Comparison of ENCODE assay signal across 26 cellular contexts in genomic region chr12:57103856-57104255, GRCh38. TPM values are rescaled to one million over a fixed set of nuclear protein-coding genes. Genes with fewer than 3 reads are reported as not detected.
DNase-seq lines count a peak whose midpoint lies in the region; ATAC-seq and TF ChIP-seq lines count a peak whose summit lies in the region.
"Had no signal": no experiment of that assay in that cellular context is flagged by ENCODE, and none has a peak within 500 bp of the region (broad histone marks: within the 10 kb centered on the region; RNA-seq: fewer than 3 reads in every experiment).

No MANE protein-coding gene starts in this region.

- peak overlapping the region; percentile 51 for H3K27ac Mint-ChIP-seq in stimulated activated naive B cell treated with anti-CD40 and anti-IgM and Interleukin-4, amounts not matched to agents 10 μg/mL and 1 μg/mL and 100 μg/mL, for 72 hours
- peak overlapping the region in 4 of 8 donors; percentile 61 to 82 (median 62) for H3K27ac Mint-ChIP-seq in CD8-positive, alpha-beta memory T cell
- H3K27ac Mint-ChIP-seq: activated CD8-positive, alpha-beta memory T cell treated with anti-CD3 and anti-CD28 coated beads, Interleukin-2, amount 10 ng/mL, durations not matched to agents 7 days and 5 days; H9; WTC11 had no signal

- no peak overlapping the region for H3K4me3 ChIP-seq in choroid plexus epithelial cell (ENCODE audit: low read depth, low read length)
- no peak overlapping the region for H3K4me3 ChIP-seq in CD8-positive, alpha-beta memory T cell (ENCODE audit: low read length)
- H3K4me3 ChIP-seq: body of pancreas, SJCRH30, uterus had no signal

- H3K27me3 ChIP-seq in CD8-positive, alpha-beta memory T cell (ENCODE audit: insufficient read depth, low read length, poor library complexity, severe bottlenecking) = no peaks in the 10 kb centered on the region
- H3K27me3 ChIP-seq: body of pancreas, foreskin keratinocyte, uterus had no signal

- H3K27me3 Mint-ChIP-seq in stimulated activated naive B cell treated with anti-CD40 and anti-IgM and Interleukin-4, amounts not matched to agents 10 μg/mL and 1 μg/mL and 100 μg/mL, for 72 hours = no peaks in the 10 kb centered on the region
- H3K27me3 Mint-ChIP-seq in CD8-positive, alpha-beta memory T cell = no peaks in the 10 kb centered on the region
- H3K27me3 Mint-ChIP-seq: activated CD8-positive, alpha-beta memory T cell treated with anti-CD3 and anti-CD28 coated beads, Interleukin-2, amount 10 ng/mL, durations not matched to agents 7 days and 5 days had no signal

- intact Hi-C loops in cardiac septum (cut with DNase I) = no loop called here
- intact Hi-C loops in Right ventricle myocardium inferior (cut with DNase I) = no loop called here

- no peak for ATAC-seq in Right ventricle myocardium inferior
- no peak for ATAC-seq in stimulated activated naive B cell treated with anti-CD40 and anti-IgM and Interleukin-4, amounts not matched to agents 10 μg/mL and 1 μg/mL and 100 μg/mL, for 72 hours (replicated peaks)
- ATAC-seq: activated CD8-positive, alpha-beta memory T cell treated with anti-CD3 and anti-CD28 coated beads, Interleukin-2, amount 10 ng/mL, durations not matched to agents 7 days and 5 days; body of pancreas; foreskin keratinocyte; right cardiac atrium; WTC11 had no signal

- H3K4me3 Mint-ChIP-seq in stimulated activated naive B cell treated with anti-CD40 and anti-IgM and Interleukin-4, amounts not matched to agents 10 μg/mL and 1 μg/mL and 100 μg/mL, for 72 hours = no peak overlapping the region
- H3K4me3 Mint-ChIP-seq in CD8-positive, alpha-beta memory T cell = no peak overlapping the region
- H3K4me3 Mint-ChIP-seq: activated CD8-positive, alpha-beta memory T cell treated with anti-CD3 and anti-CD28 coated beads, Interleukin-2, amount 10 ng/mL, durations not matched to agents 7 days and 5 days; H9; WTC11 had no signal

- H3K9me3 Mint-ChIP-seq in stimulated activated naive B cell treated with anti-CD40 and anti-IgM and Interleukin-4, amounts not matched to agents 10 μg/mL and 1 μg/mL and 100 μg/mL, for 72 hours = no peaks in the 10 kb centered on the region
- no peaks in the 10 kb centered on the region for H3K9me3 Mint-ChIP-seq in CD8-positive, alpha-beta memory T cell
- H3K9me3 Mint-ChIP-seq: H9, WTC11 had no signal

- H3K9me3 ChIP-seq in CD8-positive, alpha-beta memory T cell (ENCODE audit: low read length) = no peaks in the 10 kb centered on the region
- H3K9me3 ChIP-seq: body of pancreas, SJCRH30, uterus had no signal

- TF ChIP-seq CTCF in choroid plexus epithelial cell (conservative IDR thresholded peaks at IDR 0.05; ENCODE audit: low read depth, low read length) = no peak

- POLR2A ChIA-PET in CD8-positive, alpha-beta memory T cell (lab: Charles Lee) = interaction anchor here (0.5 kb wide), 1 partner anchor 317 kb away, joined by 3 read pairs; no protein-coding TSS in a partner anchor

- peaks cover 27% of the 10 kb centered on the region for H3K4me1 ChIP-seq in CD8-positive, alpha-beta memory T cell (ENCODE audit: insufficient read depth, low read length)
- H3K4me1 ChIP-seq: foreskin keratinocyte, SJCRH30, uterus had no signal

- no peak overlapping the region for H3K27ac ChIP-seq in CD8-positive, alpha-beta memory T cell (ENCODE audit: low read depth, low read length)
- H3K27ac ChIP-seq: body of pancreas, foreskin keratinocyte, KMS-11, SJCRH30, uterus had no signal

- peaks cover 45 to 83% of the 10 kb centered on the region in 2 donors for H3K4me1 Mint-ChIP-seq in stimulated activated naive B cell treated with anti-CD40 and anti-IgM and Interleukin-4, amounts not matched to agents 10 μg/mL and 1 μg/mL and 100 μg/mL, for 72 hours
- peaks cover 25 to 56% (median 40%) of the 10 kb centered on the region in 3 donors for H3K4me1 Mint-ChIP-seq in CD8-positive, alpha-beta memory T cell

- CTCF ChIA-PET in CD8-positive, alpha-beta memory T cell (lab: Charles Lee) = interaction anchor here (1.4 to 10.8 kb wide), 4 partner anchors 8 to 35 kb away, joined by 5 to 195 read pairs (median 6); partner anchors contain the start of gene NAB2

- H3K36me3 ChIP-seq in CD8-positive, alpha-beta memory T cell (ENCODE audit: insufficient read depth, low read length) = peaks cover 56% of the 10 kb centered on the region
- H3K36me3 ChIP-seq: SJCRH30, uterus had no signal

- DNase-seq in cardiac septum (ENCODE audit: low spot score) (peak; percentile 2), Right ventricle myocardium inferior (ENCODE audit: missing footprints) (no peak), choroid plexus epithelial cell (ENCODE audit: low read depth) (peak; percentile 12), T-helper 2 cell (no peak)
- no peak for DNase-seq in stimulated activated naive B cell treated with anti-CD40 and anti-IgM and Interleukin-4, amounts not matched to agents 10 μg/mL and 1 μg/mL and 100 μg/mL, for 72 hours
- no peak for DNase-seq in CD8-positive, alpha-beta memory T cell
- DNase-seq: ACHN; activated CD8-positive, alpha-beta memory T cell treated with anti-CD3 and anti-CD28 coated beads, Interleukin-2, amount 10 ng/mL, durations not matched to agents 7 days and 5 days; activated gamma-delta T cell treated with Interleukin-2 at 50 U/mL for 16 hours; body of pancreas; cortex of kidney; foreskin keratinocyte; H9; left cardiac atrium; midbrain; NCI-H1092 treated with DMSO at 0.1 percent for 48 hours; NCI-H2107; NCI-H69; occipital lobe; OCI-M1; uterus had no signal

- peaks cover 61 to 80% of the 10 kb centered on the region in 2 donors for H3K36me3 Mint-ChIP-seq in stimulated activated naive B cell treated with anti-CD40 and anti-IgM and Interleukin-4, amounts not matched to agents 10 μg/mL and 1 μg/mL and 100 μg/mL, for 72 hours
- peaks cover 6 to 82% (median 7%) of the 10 kb centered on the region in 3 donors for H3K36me3 Mint-ChIP-seq in CD8-positive, alpha-beta memory T cell

RNA-seq across cellular contexts. Expression of gene STAT6, which starts 7.3 kb away (rescaled TPM):
- total RNA-seq in cardiac septum (42.1 TPM), Right ventricle myocardium inferior (58.3 TPM)
- 100 to 1,000 TPM; 262 to 265 TPM for total RNA-seq in CD8-positive, alpha-beta memory T cell
- polyA plus RNA-seq in CD8-positive, alpha-beta memory T cell = 82.8 TPM

RNA-seq across cellular contexts. Expression of gene NAB2, which starts 14.9 kb away (rescaled TPM):
- total RNA-seq in cardiac septum (37.9 TPM), Right ventricle myocardium inferior (9.8 TPM)
- 10 to 100 TPM; 37.7 to 40.1 TPM for total RNA-seq in CD8-positive, alpha-beta memory T cell
- 1.6 TPM for polyA plus RNA-seq in CD8-positive, alpha-beta memory T cell

RNA-seq across cellular contexts. Expression of gene LRP1, which starts 24.4 kb away (rescaled TPM):
- total RNA-seq in cardiac septum (103 TPM), Right ventricle myocardium inferior (143 TPM)
- 1 to 10 TPM; 2.3 to 2.5 TPM for total RNA-seq in CD8-positive, alpha-beta memory T cell
- 0.29 TPM for polyA plus RNA-seq in CD8-positive, alpha-beta memory T cell

RNA-seq across cellular contexts. Expression of gene NEMP1, which starts 25.3 kb away (rescaled TPM):
- total RNA-seq in cardiac septum (2.4 TPM), Right ventricle myocardium inferior (3.3 TPM)
- 10 to 100 TPM; 50.5 to 50.9 TPM for total RNA-seq in CD8-positive, alpha-beta memory T cell
- 3.8 TPM for polyA plus RNA-seq in CD8-positive, alpha-beta memory T cell

RNA-seq across cellular contexts. Expression of gene LRP1-AS, which starts 43.6 kb away (rescaled TPM):
- total RNA-seq in cardiac septum = not detected
- total RNA-seq in Right ventricle myocardium inferior = not detected
- total RNA-seq in CD8-positive, alpha-beta memory T cell = not detected
- not detected for polyA plus RNA-seq in CD8-positive, alpha-beta memory T cell
- total RNA-seq: activated CD8-positive, alpha-beta memory T cell treated with anti-CD3 and anti-CD28 coated beads, Interleukin-2, amount 10 ng/mL, durations not matched to agents 7 days and 5 days; body of pancreas; foreskin keratinocyte; H9; left cardiac atrium; occipital lobe; right cardiac atrium; T-helper 2 cell treated with Interferon-gamma antibody and Interleukin-4, amounts not matched to agents 100 ng/mL and 5 ng/mL, for 36 hours; uterus; WTC11 had no signal
- polyA plus RNA-seq: foreskin keratinocyte, right cardiac atrium had no signal

Comparison
In these comparisons a context has a peak if more than half of its experiments do, and no peak if none do; other contexts are left out.
1. DNase-seq: peak in cardiac septum (single experiment) and choroid plexus epithelial cell (single experiment); none in Right ventricle myocardium inferior (single experiment), stimulated activated naive B cell treated with anti-CD40 and anti-IgM and Interleukin-4, amounts not matched to agents 10 μg/mL and 1 μg/mL and 100 μg/mL, for 72 hours (single experiment), T-helper 2 cell (0 of 5) and CD8-positive, alpha-beta memory T cell (0 of 5).
2. RNA of gene LRP1, which starts 24.4 kb away (total RNA-seq): 143 TPM in Right ventricle myocardium inferior (single experiment) and 103 TPM in cardiac septum (single experiment); 2.3 to 2.5 TPM in CD8-positive, alpha-beta memory T cell; every median in the first group is over 10 times any median in the second.